ENCODE assay signal across 1 cellular context in genomic region chr2:9167718-9168657, GRCh38.
A peak's percentile ranks its signal among the peaks of the same experiment; 100 is the strongest.
TF ChIP-seq lines count a peak whose summit lies in the region.

No MANE protein-coding gene starts in this region.

TF ChIP-seq in HepG2, 621 proteins besides CTCF, POLR2A, EP300 and RAD21 (continued from another document and continues in another):
- no peak for TF ChIP-seq LCORL (IDR thresholded peaks at IDR 0.05)
- peak; percentile 92 for TF ChIP-seq LCORL (CRISPR knock-in tag; IDR thresholded peaks at IDR 0.05)
- no peak for TF ChIP-seq SPEN (CRISPR knock-in tag; IDR thresholded peaks at IDR 0.05; ENCODE audit: low read depth)
- peak; percentile 56; the same call in 1 of the 2 replicates for TF ChIP-seq GATAD1 (CRISPR knock-in tag; IDR thresholded peaks at IDR 0.05)
- TF ChIP-seq MAX (IDR thresholded peaks at IDR 0.05): peak; percentile 67
- no peak for TF ChIP-seq ZNF382 (CRISPR knock-in tag; IDR thresholded peaks at IDR 0.05; ENCODE audit: borderline replicate concordance)
- TF ChIP-seq AKAP8 (CRISPR knock-in tag; IDR thresholded peaks at IDR 0.05): no peak
- TF ChIP-seq FOXA3 (CRISPR knock-in tag; IDR thresholded peaks at IDR 0.05): peak; percentile 97
- peak; percentile 67 for TF ChIP-seq XRCC5 (optimal IDR thresholded peaks at IDR 0.05; ENCODE audit: low read length)
- TF ChIP-seq PHB2 (IDR thresholded peaks at IDR 0.05; ENCODE audit: partially characterized antibody): no peak
- 0 out of 2 replicates have a peak, but pooled peaks have one; percentile 19 for TF ChIP-seq ZNF749 (CRISPR knock-in tag; IDR thresholded peaks at IDR 0.05; ENCODE audit: borderline replicate concordance)
- TF ChIP-seq, protein P1, sequence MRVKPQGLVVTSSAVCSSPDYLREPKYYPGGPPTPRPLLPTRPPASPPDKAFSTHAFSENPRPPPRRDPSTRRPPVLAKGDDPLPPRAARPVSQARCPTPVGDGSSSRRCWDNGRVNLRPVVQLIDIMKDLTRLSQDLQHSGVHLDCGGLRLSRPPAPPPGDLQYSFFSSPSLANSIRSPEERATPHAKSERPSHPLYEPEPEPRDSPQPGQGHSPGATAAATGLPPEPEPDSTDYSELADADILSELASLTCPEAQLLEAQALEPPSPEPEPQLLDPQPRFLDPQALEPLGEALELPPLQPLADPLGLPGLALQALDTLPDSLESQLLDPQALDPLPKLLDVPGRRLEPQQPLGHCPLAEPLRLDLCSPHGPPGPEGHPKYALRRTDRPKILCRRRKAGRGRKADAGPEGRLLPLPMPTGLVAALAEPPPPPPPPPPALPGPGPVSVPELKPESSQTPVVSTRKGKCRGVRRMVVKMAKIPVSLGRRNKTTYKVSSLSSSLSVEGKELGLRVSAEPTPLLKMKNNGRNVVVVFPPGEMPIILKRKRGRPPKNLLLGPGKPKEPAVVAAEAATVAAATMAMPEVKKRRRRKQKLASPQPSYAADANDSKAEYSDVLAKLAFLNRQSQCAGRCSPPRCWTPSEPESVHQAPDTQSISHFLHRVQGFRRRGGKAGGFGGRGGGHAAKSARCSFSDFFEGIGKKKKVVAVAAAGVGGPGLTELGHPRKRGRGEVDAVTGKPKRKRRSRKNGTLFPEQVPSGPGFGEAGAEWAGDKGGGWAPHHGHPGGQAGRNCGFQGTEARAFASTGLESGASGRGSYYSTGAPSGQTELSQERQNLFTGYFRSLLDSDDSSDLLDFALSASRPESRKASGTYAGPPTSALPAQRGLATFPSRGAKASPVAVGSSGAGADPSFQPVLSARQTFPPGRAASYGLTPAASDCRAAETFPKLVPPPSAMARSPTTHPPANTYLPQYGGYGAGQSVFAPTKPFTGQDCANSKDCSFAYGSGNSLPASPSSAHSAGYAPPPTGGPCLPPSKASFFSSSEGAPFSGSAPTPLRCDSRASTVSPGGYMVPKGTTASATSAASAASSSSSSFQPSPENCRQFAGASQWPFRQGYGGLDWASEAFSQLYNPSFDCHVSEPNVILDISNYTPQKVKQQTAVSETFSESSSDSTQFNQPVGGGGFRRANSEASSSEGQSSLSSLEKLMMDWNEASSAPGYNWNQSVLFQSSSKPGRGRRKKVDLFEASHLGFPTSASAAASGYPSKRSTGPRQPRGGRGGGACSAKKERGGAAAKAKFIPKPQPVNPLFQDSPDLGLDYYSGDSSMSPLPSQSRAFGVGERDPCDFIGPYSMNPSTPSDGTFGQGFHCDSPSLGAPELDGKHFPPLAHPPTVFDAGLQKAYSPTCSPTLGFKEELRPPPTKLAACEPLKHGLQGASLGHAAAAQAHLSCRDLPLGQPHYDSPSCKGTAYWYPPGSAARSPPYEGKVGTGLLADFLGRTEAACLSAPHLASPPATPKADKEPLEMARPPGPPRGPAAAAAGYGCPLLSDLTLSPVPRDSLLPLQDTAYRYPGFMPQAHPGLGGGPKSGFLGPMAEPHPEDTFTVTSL (CRISPR knock-in tag; IDR thresholded peaks at IDR 0.05; ENCODE audit: borderline replicate concordance): peak; percentile 91
- peak; percentile 35; the same call in 1 of the 2 replicates for TF ChIP-seq ZBTB20 (CRISPR knock-in tag; IDR thresholded peaks at IDR 0.05; ENCODE audit: borderline replicate concordance, low read depth)
- peak; percentile 69; the same call in 1 of the 2 replicates for TF ChIP-seq ZFP1 (CRISPR knock-in tag; IDR thresholded peaks at IDR 0.05)
- TF ChIP-seq HOXA5 (CRISPR knock-in tag; IDR thresholded peaks at IDR 0.05): no peak
- TF ChIP-seq ZFY (CRISPR knock-in tag; IDR thresholded peaks at IDR 0.05): peak; percentile 40; the same call in 1 of the 2 replicates
- peak; percentile 68 for TF ChIP-seq MLX (CRISPR knock-in tag; IDR thresholded peaks at IDR 0.05)
- TF ChIP-seq, protein P2, sequence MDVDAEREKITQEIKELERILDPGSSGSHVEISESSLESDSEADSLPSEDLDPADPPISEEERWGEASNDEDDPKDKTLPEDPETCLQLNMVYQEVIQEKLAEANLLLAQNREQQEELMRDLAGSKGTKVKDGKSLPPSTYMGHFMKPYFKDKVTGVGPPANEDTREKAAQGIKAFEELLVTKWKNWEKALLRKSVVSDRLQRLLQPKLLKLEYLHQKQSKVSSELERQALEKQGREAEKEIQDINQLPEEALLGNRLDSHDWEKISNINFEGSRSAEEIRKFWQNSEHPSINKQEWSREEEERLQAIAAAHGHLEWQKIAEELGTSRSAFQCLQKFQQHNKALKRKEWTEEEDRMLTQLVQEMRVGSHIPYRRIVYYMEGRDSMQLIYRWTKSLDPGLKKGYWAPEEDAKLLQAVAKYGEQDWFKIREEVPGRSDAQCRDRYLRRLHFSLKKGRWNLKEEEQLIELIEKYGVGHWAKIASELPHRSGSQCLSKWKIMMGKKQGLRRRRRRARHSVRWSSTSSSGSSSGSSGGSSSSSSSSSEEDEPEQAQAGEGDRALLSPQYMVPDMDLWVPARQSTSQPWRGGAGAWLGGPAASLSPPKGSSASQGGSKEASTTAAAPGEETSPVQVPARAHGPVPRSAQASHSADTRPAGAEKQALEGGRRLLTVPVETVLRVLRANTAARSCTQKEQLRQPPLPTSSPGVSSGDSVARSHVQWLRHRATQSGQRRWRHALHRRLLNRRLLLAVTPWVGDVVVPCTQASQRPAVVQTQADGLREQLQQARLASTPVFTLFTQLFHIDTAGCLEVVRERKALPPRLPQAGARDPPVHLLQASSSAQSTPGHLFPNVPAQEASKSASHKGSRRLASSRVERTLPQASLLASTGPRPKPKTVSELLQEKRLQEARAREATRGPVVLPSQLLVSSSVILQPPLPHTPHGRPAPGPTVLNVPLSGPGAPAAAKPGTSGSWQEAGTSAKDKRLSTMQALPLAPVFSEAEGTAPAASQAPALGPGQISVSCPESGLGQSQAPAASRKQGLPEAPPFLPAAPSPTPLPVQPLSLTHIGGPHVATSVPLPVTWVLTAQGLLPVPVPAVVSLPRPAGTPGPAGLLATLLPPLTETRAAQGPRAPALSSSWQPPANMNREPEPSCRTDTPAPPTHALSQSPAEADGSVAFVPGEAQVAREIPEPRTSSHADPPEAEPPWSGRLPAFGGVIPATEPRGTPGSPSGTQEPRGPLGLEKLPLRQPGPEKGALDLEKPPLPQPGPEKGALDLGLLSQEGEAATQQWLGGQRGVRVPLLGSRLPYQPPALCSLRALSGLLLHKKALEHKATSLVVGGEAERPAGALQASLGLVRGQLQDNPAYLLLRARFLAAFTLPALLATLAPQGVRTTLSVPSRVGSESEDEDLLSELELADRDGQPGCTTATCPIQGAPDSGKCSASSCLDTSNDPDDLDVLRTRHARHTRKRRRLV (CRISPR knock-in tag; IDR thresholded peaks at IDR 0.05): 0 out of 2 replicates have a peak, but pooled peaks have one; percentile 51
- TF ChIP-seq, protein P3, sequence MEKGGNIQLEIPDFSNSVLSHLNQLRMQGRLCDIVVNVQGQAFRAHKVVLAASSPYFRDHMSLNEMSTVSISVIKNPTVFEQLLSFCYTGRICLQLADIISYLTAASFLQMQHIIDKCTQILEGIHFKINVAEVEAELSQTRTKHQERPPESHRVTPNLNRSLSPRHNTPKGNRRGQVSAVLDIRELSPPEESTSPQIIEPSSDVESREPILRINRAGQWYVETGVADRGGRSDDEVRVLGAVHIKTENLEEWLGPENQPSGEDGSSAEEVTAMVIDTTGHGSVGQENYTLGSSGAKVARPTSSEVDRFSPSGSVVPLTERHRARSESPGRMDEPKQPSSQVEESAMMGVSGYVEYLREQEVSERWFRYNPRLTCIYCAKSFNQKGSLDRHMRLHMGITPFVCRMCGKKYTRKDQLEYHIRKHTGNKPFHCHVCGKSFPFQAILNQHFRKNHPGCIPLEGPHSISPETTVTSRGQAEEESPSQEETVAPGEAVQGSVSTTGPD (CRISPR knock-in tag; IDR thresholded peaks at IDR 0.05): no peak
- TF ChIP-seq FOXM1 (CRISPR knock-in tag; IDR thresholded peaks at IDR 0.05): no peak
- TF ChIP-seq ZNF781 (CRISPR knock-in tag; IDR thresholded peaks at IDR 0.05; ENCODE audit: borderline replicate concordance, not compliant biosample characterization): no peak
- TF ChIP-seq IKZF5 (CRISPR knock-in tag; IDR thresholded peaks at IDR 0.05): peak; percentile 77
- TF ChIP-seq, protein P4, sequence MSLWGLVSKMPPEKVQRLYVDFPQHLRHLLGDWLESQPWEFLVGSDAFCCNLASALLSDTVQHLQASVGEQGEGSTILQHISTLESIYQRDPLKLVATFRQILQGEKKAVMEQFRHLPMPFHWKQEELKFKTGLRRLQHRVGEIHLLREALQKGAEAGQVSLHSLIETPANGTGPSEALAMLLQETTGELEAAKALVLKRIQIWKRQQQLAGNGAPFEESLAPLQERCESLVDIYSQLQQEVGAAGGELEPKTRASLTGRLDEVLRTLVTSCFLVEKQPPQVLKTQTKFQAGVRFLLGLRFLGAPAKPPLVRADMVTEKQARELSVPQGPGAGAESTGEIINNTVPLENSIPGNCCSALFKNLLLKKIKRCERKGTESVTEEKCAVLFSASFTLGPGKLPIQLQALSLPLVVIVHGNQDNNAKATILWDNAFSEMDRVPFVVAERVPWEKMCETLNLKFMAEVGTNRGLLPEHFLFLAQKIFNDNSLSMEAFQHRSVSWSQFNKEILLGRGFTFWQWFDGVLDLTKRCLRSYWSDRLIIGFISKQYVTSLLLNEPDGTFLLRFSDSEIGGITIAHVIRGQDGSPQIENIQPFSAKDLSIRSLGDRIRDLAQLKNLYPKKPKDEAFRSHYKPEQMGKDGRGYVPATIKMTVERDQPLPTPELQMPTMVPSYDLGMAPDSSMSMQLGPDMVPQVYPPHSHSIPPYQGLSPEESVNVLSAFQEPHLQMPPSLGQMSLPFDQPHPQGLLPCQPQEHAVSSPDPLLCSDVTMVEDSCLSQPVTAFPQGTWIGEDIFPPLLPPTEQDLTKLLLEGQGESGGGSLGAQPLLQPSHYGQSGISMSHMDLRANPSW (CRISPR knock-in tag; IDR thresholded peaks at IDR 0.05; ENCODE audit: borderline replicate concordance): 0 out of 2 replicates have a peak, but pooled peaks have one; percentile 44
- TF ChIP-seq, protein P5, sequence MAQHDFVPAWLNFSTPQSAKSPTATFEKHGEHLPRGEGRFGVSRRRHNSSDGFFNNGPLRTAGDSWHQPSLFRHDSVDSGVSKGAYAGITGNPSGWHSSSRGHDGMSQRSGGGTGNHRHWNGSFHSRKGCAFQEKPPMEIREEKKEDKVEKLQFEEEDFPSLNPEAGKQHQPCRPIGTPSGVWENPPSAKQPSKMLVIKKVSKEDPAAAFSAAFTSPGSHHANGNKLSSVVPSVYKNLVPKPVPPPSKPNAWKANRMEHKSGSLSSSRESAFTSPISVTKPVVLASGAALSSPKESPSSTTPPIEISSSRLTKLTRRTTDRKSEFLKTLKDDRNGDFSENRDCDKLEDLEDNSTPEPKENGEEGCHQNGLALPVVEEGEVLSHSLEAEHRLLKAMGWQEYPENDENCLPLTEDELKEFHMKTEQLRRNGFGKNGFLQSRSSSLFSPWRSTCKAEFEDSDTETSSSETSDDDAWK (CRISPR knock-in tag; IDR thresholded peaks at IDR 0.05): no peak
- TF ChIP-seq ARID4A (CRISPR knock-in tag; IDR thresholded peaks at IDR 0.05; ENCODE audit: borderline replicate concordance): peak; percentile 65; the same call in 1 of the 2 replicates
- no peak for TF ChIP-seq JARID2 (CRISPR knock-in tag; IDR thresholded peaks at IDR 0.05; ENCODE audit: insufficient replicate concordance)
- TF ChIP-seq GATA4 (IDR thresholded peaks at IDR 0.05; ENCODE audit: borderline replicate concordance, low read depth): no peak; the same call in 1 of the 2 replicates
- TF ChIP-seq TBL1XR1 (IDR thresholded peaks at IDR 0.05; ENCODE audit: borderline replicate concordance, low read length, partially characterized antibody): peak; percentile 45
- no peak for TF ChIP-seq KLF11 (CRISPR knock-in tag; IDR thresholded peaks at IDR 0.05)
